In the genomic region with DNA sequence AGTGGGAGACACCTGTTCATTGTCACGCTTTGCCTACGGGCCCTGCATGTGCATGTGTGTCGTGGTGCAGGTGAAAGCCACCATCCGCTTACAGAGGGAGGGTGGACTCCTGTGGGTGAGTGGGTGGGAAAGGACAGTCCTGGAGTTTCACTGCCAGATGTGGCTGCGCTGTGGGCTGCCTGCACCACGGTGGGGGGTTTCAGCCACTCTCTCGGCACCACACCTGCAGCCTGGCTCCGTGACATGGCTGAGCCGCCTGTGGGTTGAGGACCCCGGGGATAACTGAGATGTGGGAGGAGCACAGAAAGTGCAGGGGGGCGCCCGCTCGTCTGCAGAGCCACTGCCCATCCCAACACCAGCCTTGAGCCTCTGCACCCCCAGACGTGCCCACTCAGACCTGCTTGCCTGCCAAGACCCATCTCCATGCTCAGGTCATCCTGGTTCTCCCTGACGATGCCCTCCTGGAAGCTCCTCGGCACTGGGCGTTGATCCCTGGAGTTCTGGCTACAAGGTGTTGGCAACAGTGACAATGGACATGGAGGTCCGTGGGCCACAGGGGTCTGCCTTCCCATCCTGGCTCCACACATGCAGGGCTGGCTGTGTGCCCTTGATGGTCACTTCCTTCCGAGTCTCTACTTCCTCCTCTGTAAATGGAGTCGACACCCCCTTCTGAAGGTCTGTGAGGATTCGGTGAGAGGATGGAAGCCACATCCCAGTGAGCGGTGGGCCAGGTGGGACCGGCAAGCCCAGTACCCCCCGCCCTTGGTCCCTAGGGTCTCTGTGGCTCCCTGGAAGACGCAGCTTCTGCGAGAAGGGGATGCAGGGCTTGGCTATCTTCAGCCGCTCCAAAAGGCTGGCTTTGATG, we compare ENCODE assay signal across 20 cellular contexts.
DNase-seq lines count a peak whose midpoint lies in the region; ATAC-seq and TF ChIP-seq lines count a peak whose summit lies in the region.
"Had no signal": no experiment of that assay in that cellular context is flagged by ENCODE, and none has a peak within 500 bp of the region (broad histone marks: within the 10 kb centered on the region; RNA-seq: fewer than 3 reads in every experiment).

No MANE protein-coding gene starts in this region.

- no peak overlapping the region for H3K9ac ChIP-seq in endodermal cell (ENCODE audit: extremely low read depth, low read length, poor library complexity, severe bottlenecking)

- TF ChIP-seq POLR2A in transverse colon (IDR thresholded peaks at IDR 0.05) = no peak

- H3K4me3 Mint-ChIP-seq in endodermal cell = no peak overlapping the region
- H3K4me3 Mint-ChIP-seq: CD4-positive, alpha-beta T cell had no signal

- intact Hi-C loops in transverse colon (cut with DNase I; ENCODE audit: low total_unique reads) = no loop called here

- H3K4me3 ChIP-seq in endodermal cell (ENCODE audit: low read length) (no peak overlapping the region), osteoblast (ENCODE audit: insufficient read depth, low read length) (no peak overlapping the region), transverse colon (no peak overlapping the region)
- H3K4me3 ChIP-seq: SJSA1 had no signal

- H3K27me3 ChIP-seq in endodermal cell (ENCODE audit: control insufficient read depth, insufficient read depth, low read length, poor library complexity, severe bottlenecking) = no peaks in the 10 kb centered on the region
- H3K27me3 ChIP-seq in osteoblast (ENCODE audit: insufficient read depth, low read length) = no peaks in the 10 kb centered on the region
- peaks cover 6% of the 10 kb centered on the region for H3K27me3 ChIP-seq in transverse colon
- H3K27me3 ChIP-seq: BE2C, SJSA1 had no signal

- no peak overlapping the region for H3K4me2 ChIP-seq in osteoblast (ENCODE audit: insufficient read depth, low read length)

- no peak overlapping the region for H3K27ac Mint-ChIP-seq in endodermal cell
- H3K27ac Mint-ChIP-seq: CD4-positive, alpha-beta T cell had no signal

- H3K79me2 ChIP-seq in osteoblast (ENCODE audit: insufficient read depth, low read length) = no peaks in the 10 kb centered on the region

- in situ Hi-C loops in transverse colon (cut with MboI; ENCODE audit: low pct_ligation_motif_present in 1 of 4, low pct_unique_long_range_greater_than_20kb in 1 of 4, low sequenced_read_pairs in 3 of 4) = no loop called here

- peak; percentile 30 for DNase-seq in activated effector memory CD4-positive, alpha-beta T cell treated with anti-CD3 and anti-CD28 coated beads, Interleukin-2, amount 50 U/mL, for 16 hours
- no peak for DNase-seq in activated effector memory CD4-positive, alpha-beta T cell treated with Interleukin-2 at 50 U/mL for 16 hours
- peak; percentile 35 for DNase-seq in endodermal cell
- DNase-seq in osteoblast (ENCODE audit: insufficient read length, low spot score, missing footprints) = peak; percentile 48
- DNase-seq in cerebellum (ENCODE audit: low spot score) = no peak
- DNase-seq in transverse colon = no peak
- DNase-seq: BE2C; CD4-positive, alpha-beta T cell; DMS53; EL; HCEC 1CT; IMR-90; NCI-H1417; NCI-H1930; NCI-H2171; NCI-H446 treated with DMSO at 0.1 percent for 48 hours had no signal

- H3K9me3 Mint-ChIP-seq in endodermal cell = no peaks in the 10 kb centered on the region
- H3K9me3 Mint-ChIP-seq: CD4-positive, alpha-beta T cell had no signal

- no peak overlapping the region for H2AFZ ChIP-seq in osteoblast (ENCODE audit: low read length)

- WGBS in endodermal cell (ENCODE audit: insufficient coverage in 1 of 2, insufficient read length in 1 of 2), 2 experiments = 91 to 94% methylated on average over 10 to 27 of the region's 27 CpGs
- WGBS in transverse colon (ENCODE audit: low coverage in 1 of 2), 2 donors = 60 to 78% methylated on average over 1 to 24 of the region's 27 CpGs

- no peaks in the 10 kb centered on the region for H3K27me3 Mint-ChIP-seq in endodermal cell (ENCODE audit: insufficient read depth)

- no peaks in the 10 kb centered on the region for H3K36me3 Mint-ChIP-seq in endodermal cell (ENCODE audit: low read depth)

- no peaks in the 10 kb centered on the region for H3K9me3 ChIP-seq in endodermal cell (ENCODE audit: control insufficient read depth, low read length)
- no peaks in the 10 kb centered on the region for H3K9me3 ChIP-seq in osteoblast (ENCODE audit: low read depth, low read length)
- no peaks in the 10 kb centered on the region for H3K9me3 ChIP-seq in transverse colon
- H3K9me3 ChIP-seq: BE2C, SJSA1 had no signal

- no peaks in the 10 kb centered on the region for H3K4me1 ChIP-seq in endodermal cell (ENCODE audit: control insufficient read depth, insufficient read depth, low read length)
- H3K4me1 ChIP-seq in osteoblast (ENCODE audit: insufficient read depth, low read length) = no peaks in the 10 kb centered on the region
- H3K4me1 ChIP-seq in transverse colon = no peaks in the 10 kb centered on the region
- H3K4me1 ChIP-seq: BE2C, SJSA1 had no signal

- no peaks in the 10 kb centered on the region for H4K20me1 ChIP-seq in osteoblast (ENCODE audit: insufficient read depth, low read length)

- H3K36me3 ChIP-seq in endodermal cell (ENCODE audit: control insufficient read depth, insufficient read depth, low read length) (no peaks in the 10 kb centered on the region), osteoblast (ENCODE audit: insufficient read depth, low read length) (no peaks in the 10 kb centered on the region), transverse colon (no peaks in the 10 kb centered on the region)
- H3K36me3 ChIP-seq: BE2C, SJSA1 had no signal

- no peak overlapping the region for H3K27ac ChIP-seq in endodermal cell (ENCODE audit: low read depth, low read length)
- no peak overlapping the region for H3K27ac ChIP-seq in osteoblast (ENCODE audit: low read depth, low read length)
- H3K27ac ChIP-seq in transverse colon = no peak overlapping the region
- H3K27ac ChIP-seq: SJSA1 had no signal

- ATAC-seq in GM18873 (IDR thresholded peaks at IDR 0.05; ENCODE audit: low FRiP score, unreplicated experiment) = no peak
- ATAC-seq in HG03135 (IDR thresholded peaks at IDR 0.05; ENCODE audit: unreplicated experiment) = no peak
- ATAC-seq: Panc1 had no signal

- TF ChIP-seq EP300 in transverse colon (IDR thresholded peaks at IDR 0.05; ENCODE audit: low read depth) = no peak

- H3K4me1 Mint-ChIP-seq in endodermal cell = no peaks in the 10 kb centered on the region

- TF ChIP-seq CTCF in endodermal cell (conservative IDR thresholded peaks at IDR 0.05) = no peak
- TF ChIP-seq CTCF in osteoblast (IDR thresholded peaks at IDR 0.05; ENCODE audit: extremely low read depth, low read depth, low read length) = no peak
- no peak for TF ChIP-seq CTCF in transverse colon (IDR thresholded peaks at IDR 0.05)

Comparison
In these comparisons a context has a peak if more than half of its experiments do, and no peak if none do; other contexts are left out.
1. DNase-seq: peak in activated effector memory CD4-positive, alpha-beta T cell treated with anti-CD3 and anti-CD28 coated beads, Interleukin-2, amount 50 U/mL, for 16 hours (single experiment), endodermal cell (single experiment) and osteoblast (single experiment); none in activated effector memory CD4-positive, alpha-beta T cell treated with Interleukin-2 at 50 U/mL for 16 hours (single experiment), cerebellum (single experiment) and transverse colon (single experiment).